17 cellular contexts compared by ENCODE assay signal in genomic region chr2:128867936-128868636, GRCh38.
A peak's percentile ranks its signal among the peaks of the same experiment; 100 is the strongest.
DNase-seq lines count a peak whose midpoint lies in the region; ATAC-seq and TF ChIP-seq lines count a peak whose summit lies in the region.
"Had no signal": no experiment of that assay in that cellular context is flagged by ENCODE, and none has a peak within 500 bp of the region (broad histone marks: within the 10 kb centered on the region; RNA-seq: fewer than 3 reads in every experiment).

No MANE protein-coding gene starts in this region.

- H4K91ac ChIP-seq in neuronal stem cell (ENCODE audit: low read depth, low read length, poor library complexity) = no peak overlapping the region

- H3K27me3 ChIP-seq in body of pancreas = no peaks in the 10 kb centered on the region
- H3K27me3 ChIP-seq in neuronal stem cell (ENCODE audit: control insufficient read depth in 3 of 3, insufficient read depth in 3 of 3, low read depth in 1 of 3, low read length in 3 of 3) = no peaks in the 10 kb centered on the region
- H3K27me3 ChIP-seq in WERI-Rb-1 (ENCODE audit: insufficient read depth, low read depth, severe bottlenecking) = no peaks in the 10 kb centered on the region
- H3K27me3 ChIP-seq in uterus = no peaks in the 10 kb centered on the region
- H3K27me3 ChIP-seq: BLaER1 treated with 17β-estradiol and CSF1 and Interleukin-3, amounts not matched to agents 10 nM and 100 nM had no signal

- H3K36me3 ChIP-seq in body of pancreas (replicated peaks in 1 of 2; ENCODE audit: insufficient read depth in 1 of 2, low read depth in 2 of 2) (no peaks in the 10 kb centered on the region), neuronal stem cell (replicated peaks in 1 of 2; ENCODE audit: control insufficient read depth in 2 of 2, insufficient read depth in 2 of 2, low read length in 2 of 2) (no peaks in the 10 kb centered on the region), WERI-Rb-1 (no peaks in the 10 kb centered on the region), uterus (no peaks in the 10 kb centered on the region)
- H3K36me3 ChIP-seq: BLaER1 treated with 17β-estradiol and CSF1 and Interleukin-3, amounts not matched to agents 10 nM and 100 nM; HAP-1 had no signal

- no peak overlapping the region for H3K4me2 ChIP-seq in neuronal stem cell (ENCODE audit: insufficient read depth, low read length, poor library complexity, severe bottlenecking)
- H3K4me2 ChIP-seq: BLaER1 treated with 17β-estradiol and CSF1 and Interleukin-3, amounts not matched to agents 10 nM and 100 nM; GM23338 had no signal

- ATAC-seq in body of pancreas (peak; percentile 62), GM21390 (IDR thresholded peaks at IDR 0.05; ENCODE audit: unreplicated experiment) (no peak)
- ATAC-seq: GM12878, GM23338 had no signal

- H2BK5ac ChIP-seq in neuronal stem cell (ENCODE audit: low read length) = no peak overlapping the region

- H3K4me1 ChIP-seq in body of pancreas (peaks cover 19% of the 10 kb centered on the region), neuronal stem cell (ENCODE audit: control insufficient read depth in 2 of 2, insufficient read depth in 1 of 2, low read depth in 1 of 2, low read length in 2 of 2) (no peaks in the 10 kb centered on the region), uterus (no peaks in the 10 kb centered on the region)
- H3K4me1 ChIP-seq: HAP-1 had no signal

- H2BK120ac ChIP-seq in neuronal stem cell (ENCODE audit: low read depth, low read length) = no peak overlapping the region

- no peaks in the 10 kb centered on the region for H3K79me1 ChIP-seq in neuronal stem cell (ENCODE audit: low read depth, low read length)

- no peak overlapping the region for H3K14ac ChIP-seq in neuronal stem cell (ENCODE audit: low read length)

- H3K23ac ChIP-seq in neuronal stem cell (ENCODE audit: low read depth, low read length, poor library complexity) = no peak overlapping the region

- no peak overlapping the region for H4K8ac ChIP-seq in neuronal stem cell (ENCODE audit: low read depth, low read length)

- H3K27ac ChIP-seq in body of pancreas (no peak overlapping the region), neuronal stem cell (replicated peaks; ENCODE audit: low read length) (no peak overlapping the region), WERI-Rb-1 (no peak overlapping the region), uterus (no peak overlapping the region)
- H3K27ac ChIP-seq: BLaER1 treated with 17β-estradiol and CSF1 and Interleukin-3, amounts not matched to agents 10 nM and 100 nM had no signal

- 71 to 77% methylated on average over 6 to 7 of the region's 7 CpGs for WGBS in body of pancreas, 2 donors
- WGBS in neuronal stem cell (ENCODE audit: extremely low coverage in 2 of 2, insufficient read length in 2 of 2, insufficient replicate concordance in 1 of 2), 2 donors = no CpG with 5 or more reads among the region's 7 CpGs

- H2BK15ac ChIP-seq in neuronal stem cell (ENCODE audit: low read length) = no peak overlapping the region

- H2AK5ac ChIP-seq in neuronal stem cell (ENCODE audit: low read depth, low read length) = no peak overlapping the region

- DNase-seq in Ammon's horn (ENCODE audit: low spot score) (peak; percentile 62), body of pancreas (peak in 2 of 4 donors; percentile 38 to 52), hippocampal formation (lab: John Stamatoyannopoulos, UW) (peak; percentile 6 to 14), neuronal stem cell (ENCODE audit: low spot score) (no peak), GM10266 (ENCODE audit: extremely low spot score) (no peak), WERI-Rb-1 (no peak), uterus (no peak)
- DNase-seq: 8988T; AML-193; Calu3; CD4-positive, alpha-beta T cell; DMS 273 treated with DMSO at 0.1 percent for 48 hours had no signal

- H2BK12ac ChIP-seq in neuronal stem cell (ENCODE audit: low read length) = no peak overlapping the region

- no peak overlapping the region for H2AFZ ChIP-seq in neuronal stem cell (ENCODE audit: low read length)
- H2AFZ ChIP-seq: GM23338 had no signal

- TF ChIP-seq POLR2A in body of pancreas (IDR thresholded peaks at IDR 0.05) (no peak), uterus (IDR thresholded peaks at IDR 0.05) (no peak)

- TF ChIP-seq CTCF in body of pancreas (IDR thresholded peaks at IDR 0.05) = no peak
- no peak for TF ChIP-seq CTCF in GM10266 (IDR thresholded peaks at IDR 0.05; ENCODE audit: control insufficient read depth, insufficient read depth, low read depth, missing control alignments)
- TF ChIP-seq CTCF in WERI-Rb-1 (IDR thresholded peaks at IDR 0.05; ENCODE audit: low read depth, low read length) = no peak
- TF ChIP-seq CTCF in uterus (IDR thresholded peaks at IDR 0.05) = no peak

- intact Hi-C loops in body of pancreas (cut with DNase I) (no loop called here), uterus (cut with DNase I; ENCODE audit: low total_unique reads) (no loop called here)

- H3K9ac ChIP-seq in neuronal stem cell (ENCODE audit: low read depth, low read length, poor library complexity) = no peak overlapping the region
- H3K9ac ChIP-seq: BLaER1 treated with 17β-estradiol and CSF1 and Interleukin-3, amounts not matched to agents 10 nM and 100 nM had no signal

- peak overlapping the region; percentile 40 for H3K18ac ChIP-seq in neuronal stem cell (ENCODE audit: low read length)

- no peaks in the 10 kb centered on the region for H3K9me3 ChIP-seq in body of pancreas
- peaks cover 0 to 2% of the 10 kb centered on the region in 2 donors for H3K9me3 ChIP-seq in neuronal stem cell (replicated peaks in 1 of 2; ENCODE audit: control insufficient read depth in 2 of 2, insufficient read depth in 1 of 2, low read depth in 1 of 2, low read length in 2 of 2)
- no peaks in the 10 kb centered on the region for H3K9me3 ChIP-seq in WERI-Rb-1 (ENCODE audit: severe bottlenecking)
- H3K9me3 ChIP-seq in uterus = no peaks in the 10 kb centered on the region
- H3K9me3 ChIP-seq: HAP-1 had no signal

- H3K4me3 ChIP-seq in body of pancreas = no peak overlapping the region
- H3K4me3 ChIP-seq in neuronal stem cell (ENCODE audit: low read length in 2 of 2) = no peak overlapping the region
- H3K4me3 ChIP-seq in WERI-Rb-1 (ENCODE audit: low read depth, low read length) = no peak overlapping the region
- H3K4me3 ChIP-seq in uterus = no peak overlapping the region
- H3K4me3 ChIP-seq: BLaER1 treated with 17β-estradiol and CSF1 and Interleukin-3, amounts not matched to agents 10 nM and 100 nM; GM12878; GM23338; HAP-1 had no signal

- H3K4ac ChIP-seq in neuronal stem cell (ENCODE audit: low read length) = no peak overlapping the region

Comparison
In these comparisons a context has a peak if more than half of its experiments do, and no peak if none do; other contexts are left out.
1. DNase-seq: peak in Ammon's horn (single experiment) and hippocampal formation (2 of 2); none in neuronal stem cell (single experiment), GM10266 (single experiment), WERI-Rb-1 (single experiment) and uterus (0 of 2).